ENCODE assay signal across 1 cellular context in the genomic region with DNA sequence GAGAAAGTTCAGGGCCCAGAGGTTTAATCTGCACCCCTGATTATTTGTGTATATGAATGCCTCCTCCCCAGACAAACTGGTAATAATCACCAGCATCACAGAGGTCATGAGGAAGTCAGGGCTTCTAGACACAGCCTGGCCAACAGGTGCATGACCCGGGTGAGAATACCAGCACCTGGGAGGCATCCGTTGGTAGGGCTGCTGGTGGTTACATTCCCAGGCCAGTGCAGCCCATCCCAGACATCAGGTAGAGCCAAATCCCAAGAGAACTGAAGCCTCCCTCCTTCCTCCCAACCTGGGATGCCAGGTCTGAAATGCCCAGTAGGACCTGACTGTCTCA.
TF ChIP-seq lines count a peak whose summit lies in the region.

No MANE protein-coding gene starts in this region.

TF ChIP-seq in WTC11, 78 proteins besides CTCF, POLR2A, EP300 and RAD21 (continued from another document):
- TF ChIP-seq, protein P1, sequence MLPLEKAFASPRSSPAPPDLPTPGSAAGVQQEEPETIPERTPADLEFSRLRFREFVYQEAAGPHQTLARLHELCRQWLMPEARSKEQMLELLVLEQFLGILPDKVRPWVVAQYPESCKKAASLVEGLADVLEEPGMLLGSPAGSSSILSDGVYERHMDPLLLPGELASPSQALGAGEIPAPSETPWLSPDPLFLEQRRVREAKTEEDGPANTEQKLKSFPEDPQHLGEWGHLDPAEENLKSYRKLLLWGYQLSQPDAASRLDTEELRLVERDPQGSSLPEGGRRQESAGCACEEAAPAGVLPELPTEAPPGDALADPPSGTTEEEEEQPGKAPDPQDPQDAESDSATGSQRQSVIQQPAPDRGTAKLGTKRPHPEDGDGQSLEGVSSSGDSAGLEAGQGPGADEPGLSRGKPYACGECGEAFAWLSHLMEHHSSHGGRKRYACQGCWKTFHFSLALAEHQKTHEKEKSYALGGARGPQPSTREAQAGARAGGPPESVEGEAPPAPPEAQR (CRISPR knock-in tag; IDR thresholded peaks at IDR 0.05): no peak
- no peak for TF ChIP-seq NR1H2 (CRISPR knock-in tag; IDR thresholded peaks at IDR 0.05)
- no peak for TF ChIP-seq FOXJ3 (CRISPR knock-in tag; IDR thresholded peaks at IDR 0.05; ENCODE audit: borderline replicate concordance)
- no peak for TF ChIP-seq ZNF425 (CRISPR knock-in tag; conservative IDR thresholded peaks at IDR 0.05)
- TF ChIP-seq, protein P2, sequence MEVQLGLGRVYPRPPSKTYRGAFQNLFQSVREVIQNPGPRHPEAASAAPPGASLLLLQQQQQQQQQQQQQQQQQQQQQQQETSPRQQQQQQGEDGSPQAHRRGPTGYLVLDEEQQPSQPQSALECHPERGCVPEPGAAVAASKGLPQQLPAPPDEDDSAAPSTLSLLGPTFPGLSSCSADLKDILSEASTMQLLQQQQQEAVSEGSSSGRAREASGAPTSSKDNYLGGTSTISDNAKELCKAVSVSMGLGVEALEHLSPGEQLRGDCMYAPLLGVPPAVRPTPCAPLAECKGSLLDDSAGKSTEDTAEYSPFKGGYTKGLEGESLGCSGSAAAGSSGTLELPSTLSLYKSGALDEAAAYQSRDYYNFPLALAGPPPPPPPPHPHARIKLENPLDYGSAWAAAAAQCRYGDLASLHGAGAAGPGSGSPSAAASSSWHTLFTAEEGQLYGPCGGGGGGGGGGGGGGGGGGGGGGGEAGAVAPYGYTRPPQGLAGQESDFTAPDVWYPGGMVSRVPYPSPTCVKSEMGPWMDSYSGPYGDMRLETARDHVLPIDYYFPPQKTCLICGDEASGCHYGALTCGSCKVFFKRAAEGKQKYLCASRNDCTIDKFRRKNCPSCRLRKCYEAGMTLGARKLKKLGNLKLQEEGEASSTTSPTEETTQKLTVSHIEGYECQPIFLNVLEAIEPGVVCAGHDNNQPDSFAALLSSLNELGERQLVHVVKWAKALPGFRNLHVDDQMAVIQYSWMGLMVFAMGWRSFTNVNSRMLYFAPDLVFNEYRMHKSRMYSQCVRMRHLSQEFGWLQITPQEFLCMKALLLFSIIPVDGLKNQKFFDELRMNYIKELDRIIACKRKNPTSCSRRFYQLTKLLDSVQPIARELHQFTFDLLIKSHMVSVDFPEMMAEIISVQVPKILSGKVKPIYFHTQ (CRISPR knock-in tag; IDR thresholded peaks at IDR 0.05): no peak
